Comparison of ENCODE assay signal across 1 cellular context in genomic region chr17:82497483-82498405, GRCh38.
TF ChIP-seq lines count a peak whose summit lies in the region.

No MANE protein-coding gene starts in this region.

TF ChIP-seq in A549, 52 proteins besides CTCF, POLR2A, EP300 and RAD21 (continued from another document):
- TF ChIP-seq TFCP2L1 (CRISPR knock-in tag; IDR thresholded peaks at IDR 0.05), result peak; percentile 63; the same call in 1 of the 2 replicates
- no peak for TF ChIP-seq CHD2 (IDR thresholded peaks at IDR 0.05; ENCODE audit: low read length, partially characterized antibody)
- no peak for TF ChIP-seq CEBPB (IDR thresholded peaks at IDR 0.05)
- peak; percentile 81; the same call in 1 of the 2 replicates for TF ChIP-seq MAX (IDR thresholded peaks at IDR 0.05)
- TF ChIP-seq RNF2 (IDR thresholded peaks at IDR 0.05; ENCODE audit: borderline replicate concordance, low read depth), result peak; percentile 84; the same call in 1 of the 2 replicates
- no peak for TF ChIP-seq HMGXB4 (CRISPR knock-in tag; IDR thresholded peaks at IDR 0.05; ENCODE audit: borderline replicate concordance)
- TF ChIP-seq CBX8 (IDR thresholded peaks at IDR 0.05), result no peak
- TF ChIP-seq ZC3H11A (IDR thresholded peaks at IDR 0.05), result no peak
TF ChIP-seq in A549: peak in this region for 5.
